In genomic region chr10:70542565-70542938, GRCh38 we compare ENCODE assay signal across 1 cellular context.
TF ChIP-seq lines count a peak whose summit lies in the region.

No MANE protein-coding gene starts in this region.

TF ChIP-seq in SK-N-SH treated with all-trans-retinoic acid at 6 μM for 48 hours, 23 proteins besides CTCF, POLR2A, EP300 and RAD21 (continued from another document):
- no peak for TF ChIP-seq TSHZ2 (CRISPR knock-in tag; IDR thresholded peaks at IDR 0.05)
